1 cellular context compared by ENCODE assay signal in the genomic region with DNA sequence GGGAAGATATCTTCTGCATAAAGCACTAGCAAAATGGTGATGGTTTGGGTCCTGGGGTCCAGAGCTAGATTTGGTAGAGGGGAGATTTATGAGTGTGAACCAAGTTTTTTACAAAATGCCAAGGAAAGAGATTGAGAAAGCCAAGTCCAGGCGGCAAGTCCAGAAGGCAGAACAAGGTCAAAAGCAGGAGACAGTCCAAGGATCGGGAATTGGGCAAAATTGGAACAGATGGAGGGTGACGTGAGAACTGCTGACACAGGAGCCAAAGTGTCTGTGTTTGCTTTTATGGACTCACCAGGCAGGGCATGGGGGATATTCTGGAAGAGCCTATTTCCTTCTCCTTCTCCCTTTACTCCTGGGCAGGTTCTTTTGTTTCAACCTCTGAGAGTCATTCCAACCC.
TF ChIP-seq lines count a peak whose summit lies in the region.

No MANE protein-coding gene starts in this region.

TF ChIP-seq in HepG2, 621 proteins besides CTCF, POLR2A, EP300 and RAD21:
- TF ChIP-seq ZFP36 (IDR thresholded peaks at IDR 0.05; ENCODE audit: borderline replicate concordance, low read depth, low read length, partially characterized antibody) (no peak), TEAD3 (CRISPR knock-in tag; optimal IDR thresholded peaks at IDR 0.05; ENCODE audit: borderline replicate concordance) (no peak), ZMYM4 (CRISPR knock-in tag; IDR thresholded peaks at IDR 0.05) (no peak), DR1 (CRISPR knock-in tag; IDR thresholded peaks at IDR 0.05) (no peak), EED (CRISPR knock-in tag; IDR thresholded peaks at IDR 0.05) (no peak), HOXA3 (CRISPR knock-in tag; IDR thresholded peaks at IDR 0.05) (no peak), JDP2 (CRISPR knock-in tag; IDR thresholded peaks at IDR 0.05; ENCODE audit: borderline replicate concordance) (no peak), ZNF253 (CRISPR knock-in tag; IDR thresholded peaks at IDR 0.05; ENCODE audit: borderline replicate concordance) (no peak), TOPORS (CRISPR knock-in tag; IDR thresholded peaks at IDR 0.05) (no peak), MAFK (conservative IDR thresholded peaks at IDR 0.05 in 1 of 2, IDR thresholded peaks at IDR 0.05 in 1 of 2; ENCODE audit: low read length in 2 of 2) (peak; percentile 44 to 57; a peak in 3 of 4 replicates), ATAD3A (CRISPR knock-in tag; IDR thresholded peaks at IDR 0.05) (no peak), MAFF (IDR thresholded peaks at IDR 0.05; ENCODE audit: low read depth, low read length) (peak; percentile 53), ZNF337 (CRISPR knock-in tag; IDR thresholded peaks at IDR 0.05; ENCODE audit: borderline replicate concordance, low read depth) (no peak), FOXC1 (CRISPR knock-in tag; IDR thresholded peaks at IDR 0.05; ENCODE audit: borderline replicate concordance) (no peak)
- TF ChIP-seq, protein P1, sequence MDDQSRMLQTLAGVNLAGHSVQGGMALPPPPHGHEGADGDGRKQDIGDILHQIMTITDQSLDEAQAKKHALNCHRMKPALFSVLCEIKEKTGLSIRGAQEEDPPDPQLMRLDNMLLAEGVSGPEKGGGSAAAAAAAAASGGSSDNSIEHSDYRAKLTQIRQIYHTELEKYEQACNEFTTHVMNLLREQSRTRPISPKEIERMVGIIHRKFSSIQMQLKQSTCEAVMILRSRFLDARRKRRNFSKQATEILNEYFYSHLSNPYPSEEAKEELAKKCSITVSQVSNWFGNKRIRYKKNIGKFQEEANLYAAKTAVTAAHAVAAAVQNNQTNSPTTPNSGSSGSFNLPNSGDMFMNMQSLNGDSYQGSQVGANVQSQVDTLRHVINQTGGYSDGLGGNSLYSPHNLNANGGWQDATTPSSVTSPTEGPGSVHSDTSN (CRISPR knock-in tag; IDR thresholded peaks at IDR 0.05; ENCODE audit: borderline replicate concordance): no peak
- TF ChIP-seq, protein P2, sequence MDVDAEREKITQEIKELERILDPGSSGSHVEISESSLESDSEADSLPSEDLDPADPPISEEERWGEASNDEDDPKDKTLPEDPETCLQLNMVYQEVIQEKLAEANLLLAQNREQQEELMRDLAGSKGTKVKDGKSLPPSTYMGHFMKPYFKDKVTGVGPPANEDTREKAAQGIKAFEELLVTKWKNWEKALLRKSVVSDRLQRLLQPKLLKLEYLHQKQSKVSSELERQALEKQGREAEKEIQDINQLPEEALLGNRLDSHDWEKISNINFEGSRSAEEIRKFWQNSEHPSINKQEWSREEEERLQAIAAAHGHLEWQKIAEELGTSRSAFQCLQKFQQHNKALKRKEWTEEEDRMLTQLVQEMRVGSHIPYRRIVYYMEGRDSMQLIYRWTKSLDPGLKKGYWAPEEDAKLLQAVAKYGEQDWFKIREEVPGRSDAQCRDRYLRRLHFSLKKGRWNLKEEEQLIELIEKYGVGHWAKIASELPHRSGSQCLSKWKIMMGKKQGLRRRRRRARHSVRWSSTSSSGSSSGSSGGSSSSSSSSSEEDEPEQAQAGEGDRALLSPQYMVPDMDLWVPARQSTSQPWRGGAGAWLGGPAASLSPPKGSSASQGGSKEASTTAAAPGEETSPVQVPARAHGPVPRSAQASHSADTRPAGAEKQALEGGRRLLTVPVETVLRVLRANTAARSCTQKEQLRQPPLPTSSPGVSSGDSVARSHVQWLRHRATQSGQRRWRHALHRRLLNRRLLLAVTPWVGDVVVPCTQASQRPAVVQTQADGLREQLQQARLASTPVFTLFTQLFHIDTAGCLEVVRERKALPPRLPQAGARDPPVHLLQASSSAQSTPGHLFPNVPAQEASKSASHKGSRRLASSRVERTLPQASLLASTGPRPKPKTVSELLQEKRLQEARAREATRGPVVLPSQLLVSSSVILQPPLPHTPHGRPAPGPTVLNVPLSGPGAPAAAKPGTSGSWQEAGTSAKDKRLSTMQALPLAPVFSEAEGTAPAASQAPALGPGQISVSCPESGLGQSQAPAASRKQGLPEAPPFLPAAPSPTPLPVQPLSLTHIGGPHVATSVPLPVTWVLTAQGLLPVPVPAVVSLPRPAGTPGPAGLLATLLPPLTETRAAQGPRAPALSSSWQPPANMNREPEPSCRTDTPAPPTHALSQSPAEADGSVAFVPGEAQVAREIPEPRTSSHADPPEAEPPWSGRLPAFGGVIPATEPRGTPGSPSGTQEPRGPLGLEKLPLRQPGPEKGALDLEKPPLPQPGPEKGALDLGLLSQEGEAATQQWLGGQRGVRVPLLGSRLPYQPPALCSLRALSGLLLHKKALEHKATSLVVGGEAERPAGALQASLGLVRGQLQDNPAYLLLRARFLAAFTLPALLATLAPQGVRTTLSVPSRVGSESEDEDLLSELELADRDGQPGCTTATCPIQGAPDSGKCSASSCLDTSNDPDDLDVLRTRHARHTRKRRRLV (CRISPR knock-in tag; IDR thresholded peaks at IDR 0.05): no peak
- TF ChIP-seq, protein P3, sequence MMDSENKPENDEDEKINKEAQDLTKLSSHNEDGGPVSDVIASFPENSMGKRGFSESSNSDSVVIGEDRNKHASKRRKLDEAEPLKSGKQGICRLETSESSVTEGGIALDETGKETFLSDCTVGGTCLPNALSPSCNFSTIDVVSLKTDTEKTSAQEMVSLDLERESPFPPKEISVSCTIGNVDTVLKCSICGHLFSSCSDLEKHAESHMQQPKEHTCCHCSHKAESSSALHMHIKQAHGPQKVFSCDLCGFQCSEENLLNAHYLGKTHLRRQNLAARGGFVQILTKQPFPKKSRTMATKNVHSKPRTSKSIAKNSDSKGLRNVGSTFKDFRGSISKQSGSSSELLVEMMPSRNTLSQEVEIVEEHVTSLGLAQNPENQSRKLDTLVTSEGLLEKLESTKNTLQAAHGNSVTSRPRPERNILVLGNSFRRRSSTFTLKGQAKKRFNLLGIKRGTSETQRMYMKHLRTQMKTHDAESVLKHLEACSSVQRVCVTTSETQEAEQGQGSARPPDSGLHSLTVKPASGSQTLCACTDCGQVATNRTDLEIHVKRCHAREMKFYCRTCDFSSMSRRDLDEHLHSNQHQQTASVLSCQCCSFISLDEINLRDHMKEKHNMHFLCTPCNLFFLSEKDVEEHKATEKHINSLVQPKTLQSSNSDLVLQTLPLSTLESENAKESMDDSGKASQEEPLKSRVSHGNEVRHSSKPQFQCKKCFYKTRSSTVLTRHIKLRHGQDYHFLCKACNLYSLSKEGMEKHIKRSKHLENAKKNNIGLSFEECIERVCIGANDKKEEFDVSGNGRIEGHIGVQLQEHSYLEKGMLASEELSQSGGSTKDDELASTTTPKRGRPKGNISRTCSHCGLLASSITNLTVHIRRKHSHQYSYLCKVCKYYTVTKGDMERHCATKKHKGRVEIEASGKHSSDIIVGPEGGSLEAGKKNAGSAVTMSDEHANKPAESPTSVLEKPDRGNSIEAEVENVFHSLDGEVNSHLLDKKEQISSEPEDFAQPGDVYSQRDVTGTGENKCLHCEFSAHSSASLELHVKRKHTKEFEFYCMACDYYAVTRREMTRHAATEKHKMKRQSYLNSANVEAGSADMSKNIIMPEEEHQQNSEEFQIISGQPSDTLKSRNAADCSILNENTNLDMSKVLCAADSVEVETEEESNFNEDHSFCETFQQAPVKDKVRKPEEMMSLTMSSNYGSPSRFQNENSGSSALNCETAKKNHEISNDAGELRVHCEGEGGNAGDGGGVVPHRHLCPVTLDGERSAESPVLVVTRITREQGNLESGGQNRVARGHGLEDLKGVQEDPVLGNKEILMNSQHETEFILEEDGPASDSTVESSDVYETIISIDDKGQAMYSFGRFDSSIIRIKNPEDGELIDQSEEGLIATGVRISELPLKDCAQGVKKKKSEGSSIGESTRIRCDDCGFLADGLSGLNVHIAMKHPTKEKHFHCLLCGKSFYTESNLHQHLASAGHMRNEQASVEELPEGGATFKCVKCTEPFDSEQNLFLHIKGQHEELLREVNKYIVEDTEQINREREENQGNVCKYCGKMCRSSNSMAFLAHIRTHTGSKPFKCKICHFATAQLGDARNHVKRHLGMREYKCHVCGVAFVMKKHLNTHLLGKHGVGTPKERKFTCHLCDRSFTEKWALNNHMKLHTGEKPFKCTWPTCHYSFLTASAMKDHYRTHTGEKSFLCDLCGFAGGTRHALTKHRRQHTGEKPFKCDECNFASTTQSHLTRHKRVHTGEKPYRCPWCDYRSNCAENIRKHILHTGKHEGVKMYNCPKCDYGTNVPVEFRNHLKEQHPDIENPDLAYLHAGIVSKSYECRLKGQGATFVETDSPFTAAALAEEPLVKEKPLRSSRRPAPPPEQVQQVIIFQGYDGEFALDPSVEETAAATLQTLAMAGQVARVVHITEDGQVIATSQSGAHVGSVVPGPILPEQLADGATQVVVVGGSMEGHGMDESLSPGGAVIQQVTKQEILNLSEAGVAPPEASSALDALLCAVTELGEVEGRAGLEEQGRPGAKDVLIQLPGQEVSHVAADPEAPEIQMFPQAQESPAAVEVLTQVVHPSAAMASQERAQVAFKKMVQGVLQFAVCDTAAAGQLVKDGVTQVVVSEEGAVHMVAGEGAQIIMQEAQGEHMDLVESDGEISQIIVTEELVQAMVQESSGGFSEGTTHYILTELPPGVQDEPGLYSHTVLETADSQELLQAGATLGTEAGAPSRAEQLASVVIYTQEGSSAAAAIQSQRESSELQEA (CRISPR knock-in tag; IDR thresholded peaks at IDR 0.05; ENCODE audit: not compliant biosample characterization): no peak
